8 cellular contexts compared by ENCODE assay signal in genomic region chr2:94958245-94958644, GRCh38.
"Had no signal": no experiment of that assay in that cellular context is flagged by ENCODE, and none has a peak within 500 bp of the region (broad histone marks: within the 10 kb centered on the region; RNA-seq: fewer than 3 reads in every experiment).

No MANE protein-coding gene starts in this region.

- ATAC-seq: GM12878 had no signal

- FAIRE-seq: G401.6, GM12878, GM12891, GM12892, GM18507, GM19239 had no signal

- H3K4me3 ChIP-seq: GM12878 had no signal

- DNase-seq: GDM1, GF-D8 had no signal
